ENCODE assay signal across 9 cellular contexts in the genomic region with DNA sequence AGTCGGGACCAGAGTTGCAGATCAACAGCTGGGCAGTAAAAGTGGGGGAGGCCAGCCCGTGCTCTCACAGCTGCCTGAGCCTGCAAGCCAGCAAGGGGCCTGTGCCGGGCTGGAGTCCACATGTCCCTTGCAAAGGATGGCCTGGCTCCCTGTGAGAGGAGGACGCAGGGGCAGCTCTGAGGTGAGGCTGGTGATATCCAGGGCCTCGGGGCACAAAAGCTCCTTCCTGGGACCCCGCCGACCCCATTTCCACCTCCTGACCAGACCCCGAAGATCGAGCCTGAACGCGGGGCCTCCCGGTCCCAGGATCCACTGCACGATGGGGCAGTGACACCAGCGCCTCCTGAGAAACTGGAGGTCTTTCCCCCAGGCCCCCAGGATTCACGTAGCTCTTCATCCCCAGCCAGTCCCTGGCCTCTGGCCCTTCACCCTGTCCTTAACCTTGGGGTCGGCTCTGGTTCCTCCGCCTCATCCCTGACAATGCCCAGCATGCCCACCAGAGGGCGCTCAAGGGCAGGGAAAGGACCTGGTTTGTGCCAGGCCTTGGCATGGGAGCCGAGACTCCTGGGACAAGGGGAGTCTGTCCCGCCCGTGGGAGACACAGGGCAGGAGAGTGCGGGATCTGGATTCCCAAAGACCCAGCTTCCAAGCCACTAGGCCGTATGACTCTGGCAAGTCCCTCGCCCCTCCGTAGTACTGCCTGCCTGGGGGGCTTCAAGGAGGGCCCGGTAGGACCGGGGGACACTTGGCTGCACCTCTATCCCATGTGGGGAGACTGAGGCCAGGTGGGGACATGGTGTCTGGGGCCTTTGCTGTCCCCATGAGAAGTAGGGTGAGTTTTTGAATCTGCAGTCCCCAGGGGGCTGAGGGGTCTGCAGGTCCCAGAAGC. TPM values are rescaled to one million over a fixed set of nuclear protein-coding genes. Genes with fewer than 3 reads are reported as not detected.
DNase-seq lines count a peak whose midpoint lies in the region; ATAC-seq, FAIRE-seq and TF ChIP-seq lines count a peak whose summit lies in the region.
"Had no signal": no experiment of that assay in that cellular context is flagged by ENCODE, and none has a peak within 500 bp of the region (broad histone marks: within the 10 kb centered on the region; RNA-seq: fewer than 3 reads in every experiment).

No MANE protein-coding gene starts in this region.

- H3K4me2 ChIP-seq in osteoblast (ENCODE audit: insufficient read depth, low read length): peak overlapping the region; percentile 45

- no peak for FAIRE-seq in RCC 7860 (lab: Jason Lieb, UNC)

- H3K9me3 Mint-ChIP-seq in activated T-cell treated with anti-CD3 and anti-CD28 coated beads, Interleukin-2, amount 50 U/mL, for 72 hours: peaks cover 0 to 5% of the 10 kb centered on the region in 2 donors

- H3K4me3 ChIP-seq in AG09309 (ENCODE audit: control insufficient read depth, low read depth, low read length) (no peak overlapping the region), fibroblast of the aortic adventitia (ENCODE audit: low read depth, low read length) (no peak overlapping the region), osteoblast (ENCODE audit: insufficient read depth, low read length) (no peak overlapping the region), tibial artery (no peak overlapping the region)

- H3K36me3 ChIP-seq in osteoblast (ENCODE audit: insufficient read depth, low read length) (no peaks in the 10 kb centered on the region), tibial artery (no peaks in the 10 kb centered on the region)

- no peak overlapping the region for H3K27ac Mint-ChIP-seq in activated T-cell treated with anti-CD3 and anti-CD28 coated beads, Interleukin-2, amount 50 U/mL, for 72 hours

- H3K27ac ChIP-seq in osteoblast (ENCODE audit: low read depth, low read length): peak overlapping the region; percentile 66
- no peak overlapping the region for H3K27ac ChIP-seq in tibial artery

- TF ChIP-seq CTCF in AG09309 (IDR thresholded peaks at IDR 0.05; ENCODE audit: control insufficient read depth, insufficient read depth, low read depth, low read length, missing control alignments) (peak; percentile 95), GM20000 (IDR thresholded peaks at IDR 0.05; ENCODE audit: extremely low read depth, missing control alignments) (peak; percentile 88), fibroblast of the aortic adventitia (IDR thresholded peaks at IDR 0.05; ENCODE audit: insufficient read depth, low read length) (peak; percentile 98), osteoblast (IDR thresholded peaks at IDR 0.05; ENCODE audit: extremely low read depth, low read depth, low read length) (peak; percentile 92), tibial artery (IDR thresholded peaks at IDR 0.05) (peak; percentile 97 to 98)

- peaks cover 29% of the 10 kb centered on the region for H3K4me1 ChIP-seq in osteoblast (ENCODE audit: insufficient read depth, low read length)
- peaks cover 13 to 40% (median 32%) of the 10 kb centered on the region in 4 donors for H3K4me1 ChIP-seq in tibial artery

- intact Hi-C loops in tibial artery (cut with DNase I; ENCODE audit: low total_unique reads): no loop called here

- H3K79me2 ChIP-seq in osteoblast (ENCODE audit: insufficient read depth, low read length): peaks cover 28% of the 10 kb centered on the region

- H3K4me1 Mint-ChIP-seq in activated T-cell treated with anti-CD3 and anti-CD28 coated beads, Interleukin-2, amount 50 U/mL, for 72 hours (ENCODE audit: low read depth): no peaks in the 10 kb centered on the region

- no peak for DNase-seq in AG09309 (ENCODE audit: low read depth)
- peak; percentile 79 for DNase-seq in GM20000 (ENCODE audit: low spot score)
- DNase-seq in RCC 7860 (ENCODE audit: low spot score): peak; percentile 47
- peak; percentile 79 to 87 for DNase-seq in activated T-cell treated with anti-CD3 and anti-CD28 coated beads, Interleukin-2, amount 50 U/mL, for 72 hours
- peak; percentile 68 for DNase-seq in fibroblast of the aortic adventitia (ENCODE audit: low read depth)
- peak; percentile 97 for DNase-seq in osteoblast (ENCODE audit: insufficient read length, low spot score, missing footprints)
- DNase-seq in tibial artery: peak; percentile 85 to 90

- H3K27me3 ChIP-seq in osteoblast (ENCODE audit: insufficient read depth, low read length): peaks cover 3% of the 10 kb centered on the region
- no peaks in the 10 kb centered on the region for H3K27me3 ChIP-seq in tibial artery

- H3K4me3 Mint-ChIP-seq in activated T-cell treated with anti-CD3 and anti-CD28 coated beads, Interleukin-2, amount 50 U/mL, for 72 hours: no peak overlapping the region

- H3K27me3 Mint-ChIP-seq in activated T-cell treated with anti-CD3 and anti-CD28 coated beads, Interleukin-2, amount 50 U/mL, for 72 hours (ENCODE audit: low read depth): peaks cover 17% of the 10 kb centered on the region

- H3K36me3 Mint-ChIP-seq in activated T-cell treated with anti-CD3 and anti-CD28 coated beads, Interleukin-2, amount 50 U/mL, for 72 hours (ENCODE audit: insufficient read depth in 2 of 2): no peaks in the 10 kb centered on the region

- H2AFZ ChIP-seq in osteoblast (ENCODE audit: low read length): peak overlapping the region; percentile 69

- no peaks in the 10 kb centered on the region for H3K9me3 ChIP-seq in osteoblast (ENCODE audit: low read depth, low read length)
- no peaks in the 10 kb centered on the region for H3K9me3 ChIP-seq in tibial artery

- peaks cover 8% of the 10 kb centered on the region for H4K20me1 ChIP-seq in osteoblast (ENCODE audit: insufficient read depth, low read length)

- peak; percentile 71 to 72 for ATAC-seq in activated T-cell treated with anti-CD3 and anti-CD28 coated beads, Interleukin-2, amount 50 U/mL, for 72 hours (replicated peaks in 1 of 2)
- no peak for ATAC-seq in GM18870 (IDR thresholded peaks at IDR 0.05; ENCODE audit: unreplicated experiment)

RNA-seq across cellular contexts. Expression of gene WNT7B, which starts 17.8 kb away (rescaled TPM):
- total RNA-seq in activated T-cell treated with anti-CD3 and anti-CD28 coated beads, Interleukin-2, amount 50 U/mL, for 72 hours: not detected
- total RNA-seq in fibroblast of the aortic adventitia (ENCODE audit: low replicate concordance) (0.18 TPM in 1 of 2 replicates, not detected in the other), osteoblast (0.59 TPM in 1 of 2 replicates, not detected in the other)
- total RNA-seq: subcutaneous adipose tissue had no signal
